Comparison of ENCODE assay signal across 8 cellular contexts in the genomic region with DNA sequence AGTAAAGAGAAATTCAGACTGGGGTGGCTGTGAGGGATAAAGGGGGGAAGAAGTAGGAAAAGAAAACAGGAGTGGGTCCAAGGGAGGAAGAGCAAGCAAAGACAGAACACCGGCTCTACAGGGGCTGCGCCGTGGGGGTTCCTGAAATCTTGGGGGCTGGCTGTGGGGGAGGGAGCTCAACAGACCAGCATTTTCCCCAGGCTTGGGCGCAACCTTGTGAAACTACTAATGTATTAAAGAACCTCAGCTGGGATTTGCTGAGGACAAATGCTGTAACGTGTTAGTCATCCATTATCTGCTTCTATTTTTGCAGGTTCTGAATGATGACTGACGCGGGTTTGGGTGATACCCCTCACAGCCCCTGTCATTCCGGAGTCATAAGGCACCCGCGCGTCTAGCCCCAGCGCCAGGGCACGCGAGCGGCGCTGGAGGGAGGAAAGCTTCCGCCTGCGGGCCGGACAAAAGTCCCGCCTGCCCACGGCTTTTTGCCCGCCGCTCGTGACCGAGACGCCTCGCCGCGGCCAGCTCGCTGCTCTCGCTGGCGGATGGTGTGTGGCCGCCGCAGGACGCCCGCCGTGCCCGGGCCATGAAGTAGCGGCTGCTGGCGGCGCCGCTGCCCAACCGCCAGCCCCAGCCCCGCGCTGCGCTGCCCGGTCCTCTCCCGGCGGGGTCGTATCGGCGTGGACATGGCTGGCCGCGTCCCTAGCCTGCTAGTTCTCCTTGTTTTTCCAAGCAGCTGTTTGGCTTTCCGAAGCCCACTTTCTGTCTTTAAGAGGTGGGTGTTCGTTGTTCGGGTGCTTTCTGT.
DNase-seq lines count a peak whose midpoint lies in the region; ATAC-seq lines count a peak whose summit lies in the region.

No MANE protein-coding gene starts in this region.

- no peaks in the 10 kb centered on the region for H3K36me3 ChIP-seq in esophagus (ENCODE audit: control insufficient read depth in 2 of 2, insufficient read depth in 2 of 2, low read length in 1 of 2)

- H3K4me1 ChIP-seq in esophagus (ENCODE audit: control insufficient read depth in 2 of 2, insufficient read depth in 2 of 2, low read length in 1 of 2) (no peaks in the 10 kb centered on the region), mononuclear cell (ENCODE audit: insufficient read depth, low read length) (peaks cover 13% of the 10 kb centered on the region)

- H3K27ac ChIP-seq in esophagus (ENCODE audit: low read depth in 2 of 2, low read length in 1 of 2) = peak overlapping the region; percentile 72 to 86

- 1 to 2% methylated on average over 57 of the region's 57 CpGs for whole genome bisulfite sequencing in esophagus, 2 donors

- H3K9me3 ChIP-seq in esophagus (ENCODE audit: control insufficient read depth in 2 of 2, insufficient read depth in 1 of 2, low read depth in 1 of 2, low read length in 1 of 2) (no peaks in the 10 kb centered on the region), mononuclear cell (ENCODE audit: low read depth, low read length) (no peaks in the 10 kb centered on the region)

- H3K27me3 ChIP-seq in esophagus (ENCODE audit: control insufficient read depth in 1 of 2, insufficient read depth in 2 of 2, low read length in 2 of 2) (no peaks in the 10 kb centered on the region), mononuclear cell (ENCODE audit: insufficient read depth, low read length) (peaks cover 15% of the 10 kb centered on the region)

- DNase-seq in NCI-H524 (lab: John Stamatoyannopoulos, UW) (peak; percentile 7 to 24), NCI-H524 treated with DMSO at 0.1 percent for 48 hours (lab: John Stamatoyannopoulos, UW) (no peak), NCI-H226 (peak; percentile 92), activated T-cell treated with anti-CD3 and anti-CD28 coated beads for 24 hours (ENCODE audit: low read depth) (peak; percentile 37)
- peak; percentile 20 for DNase-seq in stimulated activated CD8-positive, alpha-beta memory T cell treated with anti-CD3 and anti-CD28 coated beads, Interleukin-7, amount 100 ng/mL, for 24 hours (ENCODE audit: low read depth)

- H3K4me3 ChIP-seq in esophagus (ENCODE audit: low read depth in 1 of 2, low read length in 2 of 2) (peak overlapping the region; percentile 52 to 59), mononuclear cell (ENCODE audit: low read length) (peak overlapping the region; percentile 50)

- peak; percentile 82 for ATAC-seq in HG02798 (IDR thresholded peaks at IDR 0.05; ENCODE audit: poor library complexity, unreplicated experiment)
